24 cellular contexts compared by ENCODE assay signal in genomic region chr16:84444476-84444875, GRCh38. TPM values are rescaled to one million over a fixed set of nuclear protein-coding genes. Genes with fewer than 3 reads are reported as not detected.
A peak's percentile ranks its signal among the peaks of the same experiment; 100 is the strongest.
DNase-seq lines count a peak whose midpoint lies in the region; ATAC-seq and TF ChIP-seq lines count a peak whose summit lies in the region.
"Had no signal": no experiment of that assay in that cellular context is flagged by ENCODE, and none has a peak within 500 bp of the region (broad histone marks: within the 10 kb centered on the region; RNA-seq: fewer than 3 reads in every experiment).

No MANE protein-coding gene starts in this region.

- no peaks in the 10 kb centered on the region for H3K36me3 Mint-ChIP-seq in natural killer cell treated with Interleukin-12 subunit alpha and Interleukin-12 subunit beta and Interleukin-15 and Interleukin-18, amount 100 ng/mL, for 72 hours
- no peaks in the 10 kb centered on the region for H3K36me3 Mint-ChIP-seq in natural killer cell
- H3K36me3 Mint-ChIP-seq: CD14-positive monocyte; CD4-positive, alpha-beta memory T cell; CD4-positive, CD25-positive, alpha-beta regulatory T cell; CD8-positive, alpha-beta memory T cell had no signal

- WGBS in sigmoid colon, 2 donors = 80 to 85% methylated on average over 8 of the region's 8 CpGs

- peaks cover 9 to 13% of the 10 kb centered on the region in 2 donors for H3K27me3 Mint-ChIP-seq in natural killer cell treated with Interleukin-12 subunit alpha and Interleukin-12 subunit beta and Interleukin-15 and Interleukin-18, amount 100 ng/mL, for 72 hours
- H3K27me3 Mint-ChIP-seq in natural killer cell (ENCODE audit: low read depth in 2 of 2) = peaks cover 8 to 9% of the 10 kb centered on the region in 2 donors

- H3K9me3 Mint-ChIP-seq in natural killer cell treated with Interleukin-12 subunit alpha and Interleukin-12 subunit beta and Interleukin-15 and Interleukin-18, amount 100 ng/mL, for 72 hours = no peaks in the 10 kb centered on the region
- no peaks in the 10 kb centered on the region for H3K9me3 Mint-ChIP-seq in natural killer cell
- H3K9me3 Mint-ChIP-seq: CD4-positive, alpha-beta memory T cell; CD4-positive, CD25-positive, alpha-beta regulatory T cell; CD8-positive, alpha-beta memory T cell had no signal

- intact Hi-C loops in natural killer cell (cut with micrococcal nuclease) (no loop called here), lower lobe of right lung (cut with DNase I) (no loop called here), sigmoid colon (cut with DNase I) (no loop called here)

- no peak overlapping the region for H3K4me3 Mint-ChIP-seq in natural killer cell treated with Interleukin-12 subunit alpha and Interleukin-12 subunit beta and Interleukin-15 and Interleukin-18, amount 100 ng/mL, for 72 hours
- no peak overlapping the region for H3K4me3 Mint-ChIP-seq in natural killer cell
- H3K4me3 Mint-ChIP-seq: CD4-positive, alpha-beta memory T cell; CD4-positive, CD25-positive, alpha-beta regulatory T cell; CD8-positive, alpha-beta memory T cell had no signal

- no peaks in the 10 kb centered on the region for H3K4me1 Mint-ChIP-seq in natural killer cell treated with Interleukin-12 subunit alpha and Interleukin-12 subunit beta and Interleukin-15 and Interleukin-18, amount 100 ng/mL, for 72 hours (ENCODE audit: low read depth in 2 of 2)
- no peaks in the 10 kb centered on the region for H3K4me1 Mint-ChIP-seq in natural killer cell
- H3K4me1 Mint-ChIP-seq: CD14-positive monocyte; CD4-positive, alpha-beta memory T cell; CD4-positive, CD25-positive, alpha-beta regulatory T cell; CD8-positive, alpha-beta memory T cell had no signal

- TF ChIP-seq CTCF in natural killer cell (IDR thresholded peaks at IDR 0.05) (no peak), lower lobe of right lung (IDR thresholded peaks at IDR 0.05) (no peak), sigmoid colon (IDR thresholded peaks at IDR 0.05) (no peak)

- no peak for TF ChIP-seq POLR2A in sigmoid colon (IDR thresholded peaks at IDR 0.05)

- no peak for ATAC-seq in natural killer cell treated with Interleukin-12 subunit alpha and Interleukin-12 subunit beta and Interleukin-15 and Interleukin-18, amount 100 ng/mL, for 72 hours
- no peak for ATAC-seq in natural killer cell
- no peak for ATAC-seq in lower lobe of right lung
- ATAC-seq in HG03565 (IDR thresholded peaks at IDR 0.05; ENCODE audit: unreplicated experiment) = no peak
- no peak for ATAC-seq in HG03039 (IDR thresholded peaks at IDR 0.05; ENCODE audit: unreplicated experiment)
- ATAC-seq: A549 had no signal

- no peaks in the 10 kb centered on the region for H3K4me1 ChIP-seq in lower lobe of right lung
- H3K4me1 ChIP-seq in sigmoid colon = no peaks in the 10 kb centered on the region
- H3K4me1 ChIP-seq: BE2C had no signal

- H3K4me3 ChIP-seq in lower lobe of right lung (no peak overlapping the region), sigmoid colon (no peak overlapping the region)
- H3K4me3 ChIP-seq: A549, BLaER1 had no signal

- H3K27ac Mint-ChIP-seq in natural killer cell treated with Interleukin-12 subunit alpha and Interleukin-12 subunit beta and Interleukin-15 and Interleukin-18, amount 100 ng/mL, for 72 hours = no peak overlapping the region
- H3K27ac Mint-ChIP-seq in natural killer cell = no peak overlapping the region
- H3K27ac Mint-ChIP-seq: CD14-positive monocyte; CD4-positive, CD25-positive, alpha-beta regulatory T cell; CD8-positive, alpha-beta memory T cell had no signal

- peak; percentile 34 for DNase-seq in natural killer cell treated with Interleukin-12 subunit alpha and Interleukin-12 subunit beta and Interleukin-15 and Interleukin-18, amount 100 ng/mL, for 72 hours (ENCODE audit: low spot score)
- DNase-seq in natural killer cell (no peak), lower lobe of right lung (peak; percentile 24), sigmoid colon (peak; percentile 52), AML-193 (lab: John Stamatoyannopoulos, UW) (no peak)
- DNase-seq: BE2C; C1 segment of cervical spinal cord; CD4-positive, alpha-beta memory T cell; CD4-positive, CD25-positive, alpha-beta regulatory T cell; CD8-positive, alpha-beta memory T cell; COR-L47; DMS 273 treated with DMSO at 0.1 percent for 48 hours; DMS153; DMS53; DMS79; DND-41; EL; GDM1 had no signal

- H3K27ac ChIP-seq in lower lobe of right lung (no peak overlapping the region), sigmoid colon (no peak overlapping the region)
- H3K27ac ChIP-seq: 22Rv1, A549, BLaER1 had no signal

- H3K9me3 ChIP-seq in lower lobe of right lung (no peaks in the 10 kb centered on the region), sigmoid colon (no peaks in the 10 kb centered on the region)
- H3K9me3 ChIP-seq: A549, BE2C, BLaER1 had no signal

- TF ChIP-seq EP300 in sigmoid colon (IDR thresholded peaks at IDR 0.05) = no peak

- H3K27me3 ChIP-seq in lower lobe of right lung (ENCODE audit: low read depth) (no peaks in the 10 kb centered on the region), sigmoid colon (peaks cover 0 to 16% (median 0%) of the 10 kb centered on the region in 3 donors)
- H3K27me3 ChIP-seq: BLaER1 had no signal

- H3K36me3 ChIP-seq in lower lobe of right lung = no peaks in the 10 kb centered on the region
- H3K36me3 ChIP-seq in sigmoid colon = no peaks in the 10 kb centered on the region
- H3K36me3 ChIP-seq: BE2C, BLaER1 had no signal

RNA-seq across cellular contexts. Expression of gene MEAK7, which starts 60.0 kb away (rescaled TPM):
- total RNA-seq in natural killer cell treated with Interleukin-12 subunit alpha and Interleukin-12 subunit beta and Interleukin-15 and Interleukin-18, amount 100 ng/mL, for 72 hours = 10 to 100 TPM in 1 of 2 donors, 1 to 10 TPM in 1; 9.4 to 10.0 TPM
- total RNA-seq in natural killer cell (1 to 10 TPM; 4.8 to 8.5 (median 4.8) TPM), lower lobe of right lung (13.0 TPM), sigmoid colon (10 to 100 TPM; 10.0 to 13.7 (median 12.1) TPM)
- 10 to 100 TPM in 1 of 3 donors, 1 to 10 TPM in 2; 4.2 to 12.2 (median 8.6) TPM for polyA plus RNA-seq in sigmoid colon

Comparison
In these comparisons a context has a peak if more than half of its experiments do, and no peak if none do; other contexts are left out.
1. DNase-seq: peak in natural killer cell treated with Interleukin-12 subunit alpha and Interleukin-12 subunit beta and Interleukin-15 and Interleukin-18, amount 100 ng/mL, for 72 hours (single experiment), lower lobe of right lung (single experiment) and sigmoid colon (single experiment); none in natural killer cell (single experiment) and AML-193 (0 of 2).